In the genomic region with DNA sequence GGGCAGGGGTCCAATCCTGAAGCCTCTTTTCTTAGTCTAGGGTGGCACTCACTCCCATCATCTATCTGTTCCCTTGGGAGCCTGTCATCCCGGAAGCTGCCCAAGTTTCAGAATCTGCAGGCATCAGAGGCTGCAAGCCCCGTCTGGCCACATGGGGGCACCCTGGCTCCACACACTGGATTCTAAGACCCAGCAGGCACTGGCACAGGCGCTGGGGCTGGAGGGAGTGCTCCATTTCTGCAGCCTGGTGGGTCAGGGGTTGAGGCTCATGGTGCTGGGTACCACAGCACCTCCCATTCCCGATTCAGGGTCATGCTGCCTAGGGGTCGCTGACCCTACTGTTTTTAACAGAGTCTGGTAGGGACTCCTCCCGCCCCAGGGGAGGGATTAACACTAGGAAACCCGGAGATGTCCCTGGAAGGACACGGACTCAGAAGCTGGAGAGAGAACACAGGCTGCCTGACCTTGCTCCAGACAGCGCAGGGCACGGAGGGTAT, we compare ENCODE assay signal across 8 cellular contexts.
A peak's percentile ranks its signal among the peaks of the same experiment; 100 is the strongest.
DNase-seq lines count a peak whose midpoint lies in the region; ATAC-seq and TF ChIP-seq lines count a peak whose summit lies in the region.

No MANE protein-coding gene starts in this region.

- no peaks in the 10 kb centered on the region for H3K27me3 ChIP-seq in GM23248 (replicated peaks; ENCODE audit: insufficient read depth)
- H3K27me3 ChIP-seq in lower lobe of right lung (ENCODE audit: low read depth), result no peaks in the 10 kb centered on the region

- H3K9ac ChIP-seq in GM23248, result no peak overlapping the region

- H3K4me3 ChIP-seq in GM23248 (no peak overlapping the region), lower lobe of right lung (no peak overlapping the region)

- in situ Hi-C loops in Caki2 (cut with HindIII; ENCODE audit: low pct_unique_long_range_greater_than_20kb, low sequenced_read_pairs), result no loop called here
- in situ Hi-C loops in GM23248 (cut with MboI), result loop anchor here (10.0 kb wide), 1 partner anchor 283 kb away; no protein-coding TSS in a partner anchor

- no peaks in the 10 kb centered on the region for H3K4me1 ChIP-seq in GM23248 (ENCODE audit: insufficient read depth)
- H3K4me1 ChIP-seq in lower lobe of right lung, result no peaks in the 10 kb centered on the region

- intact Hi-C loops in lower lobe of right lung (cut with DNase I), result no loop called here

- no peaks in the 10 kb centered on the region for H3K9me2 ChIP-seq in GM23248 (ENCODE audit: insufficient read depth)

- ATAC-seq in lower lobe of right lung, result peak; percentile 83 to 86
- ATAC-seq in HG03135 (IDR thresholded peaks at IDR 0.05; ENCODE audit: unreplicated experiment), result no peak

- H3K79me2 ChIP-seq in GM23248 (ENCODE audit: insufficient read depth), result no peaks in the 10 kb centered on the region

- no peaks in the 10 kb centered on the region for H3F3A ChIP-seq in GM23248 (ENCODE audit: insufficient read depth)

- H3K36me3 ChIP-seq in GM23248 (ENCODE audit: low read depth) (no peaks in the 10 kb centered on the region), lower lobe of right lung (no peaks in the 10 kb centered on the region)

- peak; percentile 90 for TF ChIP-seq CTCF in lower lobe of right lung (IDR thresholded peaks at IDR 0.05)

- no peaks in the 10 kb centered on the region for H4K20me1 ChIP-seq in GM23248 (ENCODE audit: insufficient read depth)

- H2AFZ ChIP-seq in GM23248, result no peak overlapping the region

- H3K4me2 ChIP-seq in GM23248 (ENCODE audit: unreplicated experiment), result no peak overlapping the region

- no peak overlapping the region for H3K27ac ChIP-seq in GM23248
- H3K27ac ChIP-seq in lower lobe of right lung, result no peak overlapping the region

- H3K9me3 ChIP-seq in GM23248 (ENCODE audit: low read depth) (no peaks in the 10 kb centered on the region), lower lobe of right lung (no peaks in the 10 kb centered on the region)

- peak; percentile 71 for DNase-seq in Caki2 (ENCODE audit: low read depth)
- DNase-seq in GM23248, result peak; percentile 82
- DNase-seq in NCI-H2171 (lab: John Stamatoyannopoulos, UW), result peak; percentile 63
- DNase-seq in activated CD4-positive, alpha-beta T cell treated with anti-CD3 and anti-CD28 coated beads for 4 hours, result peak; percentile 7 to 13
- DNase-seq in ecto neural progenitor cell (ENCODE audit: low spot score), result peak; percentile 90
- DNase-seq in lower lobe of right lung, result peak; percentile 79
- peak; percentile 3 to 66 (median 28) for DNase-seq in stimulated activated CD4-positive, alpha-beta T cell treated with anti-CD3 and anti-CD28 coated beads, TNF-alpha, amount 100 ng/mL, for 24 hours (ENCODE audit: low read depth in 3 of 3)

- WGBS in GM23248 (ENCODE audit: low coverage in 1 of 2, low lambda C conversion rate in 2 of 2, missing lambda C conversion rate in 2 of 2), 2 experiments, result 17 to 18% methylated on average over 10 of the region's 10 CpGs

Comparison
In these comparisons a context has a peak if more than half of its experiments do, and no peak if none do; other contexts are left out.
1. DNase-seq: peak in every context shown above with its lines; median percentile 90 in ecto neural progenitor cell; 82 in GM23248; 79 in lower lobe of right lung; 71 in Caki2; 63 in NCI-H2171; 28 in stimulated activated CD4-positive, alpha-beta T cell treated with anti-CD3 and anti-CD28 coated beads, TNF-alpha, amount 100 ng/mL, for 24 hours; 10 in activated CD4-positive, alpha-beta T cell treated with anti-CD3 and anti-CD28 coated beads for 4 hours.